ENCODE assay signal across 7 cellular contexts in the genomic region with DNA sequence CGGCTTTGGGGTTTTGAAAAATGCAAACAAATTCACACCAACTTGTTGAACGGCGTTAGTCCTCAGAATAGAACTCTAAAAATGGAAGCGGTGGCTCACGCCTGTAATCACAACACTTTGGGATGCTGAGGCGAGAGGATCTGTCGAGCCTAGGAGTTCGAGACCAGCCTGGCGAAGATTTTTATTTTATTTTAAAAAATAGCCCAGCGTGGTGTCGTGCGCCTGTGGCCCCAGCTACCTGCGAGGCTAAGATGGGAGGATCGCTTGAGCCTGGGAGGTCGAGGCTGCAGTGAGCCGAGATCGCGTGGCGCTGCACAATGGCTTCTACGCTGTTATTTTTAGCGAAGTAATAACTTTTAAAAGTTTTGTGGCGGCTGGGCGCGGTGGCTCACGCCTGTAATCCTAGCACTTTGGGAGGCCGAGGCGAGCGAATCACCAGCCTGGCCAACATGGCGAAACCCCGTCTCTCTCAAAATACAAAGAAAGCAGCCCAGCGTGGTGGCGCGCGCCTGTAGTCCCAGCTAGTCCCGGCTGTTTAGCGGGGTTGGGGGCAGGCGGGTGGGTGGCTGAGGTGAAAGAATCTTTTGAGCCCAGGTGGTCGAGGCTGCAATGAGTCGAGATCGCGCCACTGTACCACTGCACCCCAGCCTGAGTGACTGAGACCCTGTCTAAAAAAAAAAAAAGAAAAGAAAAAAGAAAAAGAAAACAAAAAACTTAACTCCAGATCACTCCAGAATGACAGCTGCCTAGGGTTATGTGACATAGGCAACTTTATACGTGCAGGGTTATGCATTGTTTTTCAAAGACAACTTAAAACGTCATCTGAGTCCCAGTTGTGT. TPM values are rescaled to one million over a fixed set of nuclear protein-coding genes. Genes with fewer than 3 reads are reported as not detected.
DNase-seq lines count a peak whose midpoint lies in the region; ATAC-seq and TF ChIP-seq lines count a peak whose summit lies in the region.

No MANE protein-coding gene starts in this region.

- H3K36me3 ChIP-seq in thoracic aorta, result no peaks in the 10 kb centered on the region

- peaks cover 46% of the 10 kb centered on the region for H3K36me3 Mint-ChIP-seq in effector memory CD8-positive, alpha-beta T cell (ENCODE audit: insufficient read depth)

- peaks cover 0 to 22% of the 10 kb centered on the region in 2 donors for H3K4me1 ChIP-seq in thoracic aorta (ENCODE audit: control insufficient read depth in 1 of 2, low read depth in 2 of 2)

- no peaks in the 10 kb centered on the region for H3K27me3 Mint-ChIP-seq in effector memory CD8-positive, alpha-beta T cell

- in situ Hi-C loops in ACHN (cut with HindIII; ENCODE audit: low pct_ligation_motif_present, low pct_unique_long_range_greater_than_20kb, low sequenced_read_pairs), result no loop called here

- H3K4me3 Mint-ChIP-seq in effector memory CD8-positive, alpha-beta T cell, result peak overlapping the region; percentile 89

- H3K4me3 ChIP-seq in thoracic aorta, result peak overlapping the region; percentile 91

- peak overlapping the region; percentile 96 to 98 for H3K27ac Mint-ChIP-seq in effector memory CD8-positive, alpha-beta T cell

- no peaks in the 10 kb centered on the region for H3K9me3 Mint-ChIP-seq in effector memory CD8-positive, alpha-beta T cell

- H3K9me3 ChIP-seq in thoracic aorta, result no peaks in the 10 kb centered on the region

- DNase-seq in activated CD4-positive, alpha-beta T cell treated with anti-CD3 and anti-CD28 coated beads for 4 hours, result peak; percentile 23 to 24
- DNase-seq in effector memory CD8-positive, alpha-beta T cell, result peak in 2 of 3 experiments; percentile 9 to 21
- DNase-seq in mucosa of gallbladder (ENCODE audit: low spot score) (peak; percentile 16), thoracic aorta (ENCODE audit: low spot score) (no peak), ACHN (no peak)

- no peak for TF ChIP-seq CTCF in thoracic aorta (IDR thresholded peaks at IDR 0.05)

- peak; percentile 4 for ATAC-seq in GM19328 (IDR thresholded peaks at IDR 0.05; ENCODE audit: unreplicated experiment)
- ATAC-seq in HG03139 (IDR thresholded peaks at IDR 0.05; ENCODE audit: unreplicated experiment), result peak; percentile 11
- peak; percentile 24 for ATAC-seq in effector memory CD8-positive, alpha-beta T cell (replicated peaks)
- peak; percentile 8 for ATAC-seq in thoracic aorta (ENCODE audit: insufficient number of reproducible peaks, low FRiP score, low read depth)

- peak overlapping the region; percentile 97 for H3K27ac ChIP-seq in thoracic aorta

- peaks cover 39 to 52% of the 10 kb centered on the region in 2 donors for H3K4me1 Mint-ChIP-seq in effector memory CD8-positive, alpha-beta T cell (ENCODE audit: low read depth in 2 of 2)

- H3K27me3 ChIP-seq in thoracic aorta (replicated peaks; ENCODE audit: insufficient read depth), result no peaks in the 10 kb centered on the region

RNA-seq across cellular contexts. Expression of a gene that starts 0.8 kb away (rescaled TPM):
- total RNA-seq in mucosa of gallbladder (82.2 TPM), thoracic aorta (100 to 1,000 TPM in 1 of 2 donors, 10 to 100 TPM in 1; 28.3 to 182 TPM)

RNA-seq across cellular contexts. Expression of a gene that starts 25.4 kb away (rescaled TPM):
- total RNA-seq in mucosa of gallbladder (7.3 TPM), thoracic aorta (1 to 10 TPM; 5.4 to 7.0 TPM)

Comparison
In these comparisons a context has a peak if more than half of its experiments do, and no peak if none do; other contexts are left out.
1. DNase-seq: peak in activated CD4-positive, alpha-beta T cell treated with anti-CD3 and anti-CD28 coated beads for 4 hours (2 of 2), effector memory CD8-positive, alpha-beta T cell (2 of 3) and mucosa of gallbladder (single experiment); none in thoracic aorta (single experiment) and ACHN (single experiment).
2. Peak in every context shown above with its lines, with median percentiles within 50 percentile points of each other: ATAC-seq.